In the genomic region with DNA sequence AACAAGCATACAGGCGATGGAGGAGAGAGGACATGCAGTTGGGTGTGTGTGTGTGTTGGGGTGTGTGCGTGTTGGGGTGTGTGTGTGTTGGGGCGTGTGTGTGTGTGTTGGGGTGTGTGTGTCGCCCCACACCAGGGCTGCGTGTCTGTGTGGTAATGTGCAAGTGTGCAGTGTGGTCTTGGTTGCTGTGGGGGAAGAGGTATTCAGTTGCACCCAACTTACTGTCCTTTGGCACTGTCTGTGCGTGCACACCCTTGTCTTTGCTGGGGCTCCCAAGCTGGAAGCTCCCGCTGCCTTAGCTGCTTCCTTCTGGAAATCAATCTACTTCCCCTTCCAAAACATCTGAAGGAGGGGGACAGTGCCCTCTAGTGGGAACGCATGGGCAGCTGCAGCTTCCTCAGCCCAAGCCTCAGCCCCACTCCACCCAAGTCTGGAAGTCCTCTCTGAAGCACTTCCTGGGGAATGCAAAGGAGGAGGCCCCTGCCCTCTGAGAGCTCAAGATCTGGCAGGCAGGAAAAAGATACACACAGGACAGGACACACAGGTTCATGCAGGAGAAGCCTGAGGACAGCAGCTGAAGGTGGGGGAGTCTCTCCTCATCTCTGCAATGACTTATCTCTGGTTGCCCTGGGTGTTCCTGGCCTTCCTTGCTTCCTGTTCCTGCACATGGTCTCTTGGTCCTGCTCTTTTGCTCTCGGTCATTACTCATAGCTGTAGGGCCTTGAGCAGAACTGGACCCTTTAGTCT, we compare ENCODE assay signal across 8 cellular contexts. TPM values are rescaled to one million over a fixed set of nuclear protein-coding genes. Genes with fewer than 3 reads are reported as not detected.
DNase-seq lines count a peak whose midpoint lies in the region; ATAC-seq and TF ChIP-seq lines count a peak whose summit lies in the region.

No MANE protein-coding gene starts in this region.

- intact Hi-C loops in activated T-helper 1 cell treated with anti-CD3 and anti-CD28 coated beads, Interleukin-12 subunit alpha, Interleukin-12 subunit beta, Interleukin-2, Interleukin-4 antibody, amounts not matched to agents 30 ng/mL and 10 ng/mL and 1 ng/mL, durations not matched to agents 14 hours and 24 hours and 36 hours (cut with micrococcal nuclease): loop anchor here (1.0 to 2.0 kb wide), 3 partner anchors 14 to 103 kb away; a partner anchor contains a TSS

- DNase-seq in DMS114 treated with DMSO at 0.1 percent for 48 hours (lab: John Stamatoyannopoulos, UW; ENCODE audit: unreplicated experiment) (peak; percentile 81), KG1 (lab: John Stamatoyannopoulos, UW) (peak; percentile 23), Peyer's patch (peak; percentile 55 to 87 (median 76)), foreskin keratinocyte (peak in 1 of 2 donors; percentile 58), omental fat pad (ENCODE audit: low spot score) (no peak), tibial nerve (ENCODE audit: low spot score in 2 of 2) (peak; percentile 67 to 78)
- DNase-seq in activated T-helper 1 cell treated with anti-CD3 and anti-CD28 coated beads, Interleukin-12 subunit alpha, Interleukin-12 subunit beta, Interleukin-2, Interleukin-4 antibody, amounts not matched to agents 30 ng/mL and 10 ng/mL and 1 ng/mL, durations not matched to agents 14 hours and 24 hours and 36 hours (ENCODE audit: low spot score): peak; percentile 60

- H3K27me3 ChIP-seq in Peyer's patch (no peaks in the 10 kb centered on the region), foreskin keratinocyte (no peaks in the 10 kb centered on the region), tibial nerve (no peaks in the 10 kb centered on the region)

- H3K9me3 ChIP-seq in Peyer's patch (no peaks in the 10 kb centered on the region), tibial nerve (no peaks in the 10 kb centered on the region)

- no peak overlapping the region for H3K4me3 Mint-ChIP-seq in activated T-helper 1 cell treated with anti-CD3 and anti-CD28 coated beads, Interleukin-12 subunit alpha, Interleukin-12 subunit beta, Interleukin-2, Interleukin-4 antibody, amounts not matched to agents 30 ng/mL and 10 ng/mL and 1 ng/mL, durations not matched to agents 14 hours and 24 hours and 36 hours

- ATAC-seq in foreskin keratinocyte (peak; percentile 62), omental fat pad (ENCODE audit: low FRiP score) (peak; percentile 69), GM19463 (IDR thresholded peaks at IDR 0.05; ENCODE audit: unreplicated experiment) (no peak)

- peaks cover 4% of the 10 kb centered on the region for H3K27me3 Mint-ChIP-seq in activated T-helper 1 cell treated with anti-CD3 and anti-CD28 coated beads, Interleukin-12 subunit alpha, Interleukin-12 subunit beta, Interleukin-2, Interleukin-4 antibody, amounts not matched to agents 30 ng/mL and 10 ng/mL and 1 ng/mL, durations not matched to agents 14 hours and 24 hours and 36 hours (ENCODE audit: insufficient read depth)

- H3K4me1 ChIP-seq in Peyer's patch (peaks cover 0 to 13% (median 0%) of the 10 kb centered on the region in 4 donors), foreskin keratinocyte (no peaks in the 10 kb centered on the region), tibial nerve (peaks cover 0 to 13% (median 0%) of the 10 kb centered on the region in 4 donors)

- peaks cover 16% of the 10 kb centered on the region for H3K4me1 Mint-ChIP-seq in activated T-helper 1 cell treated with anti-CD3 and anti-CD28 coated beads, Interleukin-12 subunit alpha, Interleukin-12 subunit beta, Interleukin-2, Interleukin-4 antibody, amounts not matched to agents 30 ng/mL and 10 ng/mL and 1 ng/mL, durations not matched to agents 14 hours and 24 hours and 36 hours (ENCODE audit: low read depth)

- H3K36me3 ChIP-seq in Peyer's patch: no peaks in the 10 kb centered on the region
- H3K36me3 ChIP-seq in tibial nerve: no peaks in the 10 kb centered on the region

- H3K4me3 ChIP-seq in Peyer's patch (no peak overlapping the region), tibial nerve (no peak overlapping the region)

- H3K9me3 Mint-ChIP-seq in activated T-helper 1 cell treated with anti-CD3 and anti-CD28 coated beads, Interleukin-12 subunit alpha, Interleukin-12 subunit beta, Interleukin-2, Interleukin-4 antibody, amounts not matched to agents 30 ng/mL and 10 ng/mL and 1 ng/mL, durations not matched to agents 14 hours and 24 hours and 36 hours: no peaks in the 10 kb centered on the region

- peak; percentile 76 to 97 (median 89) for TF ChIP-seq CTCF in Peyer's patch (IDR thresholded peaks at IDR 0.05)
- peak; percentile 95 for TF ChIP-seq CTCF in foreskin keratinocyte (conservative IDR thresholded peaks at IDR 0.05)
- TF ChIP-seq CTCF in omental fat pad (IDR thresholded peaks at IDR 0.05): peak in 2 of 3 donors; percentile 64 to 87
- peak; percentile 87 to 92 (median 90) for TF ChIP-seq CTCF in tibial nerve (IDR thresholded peaks at IDR 0.05)

- H3K27ac Mint-ChIP-seq in activated T-helper 1 cell treated with anti-CD3 and anti-CD28 coated beads, Interleukin-12 subunit alpha, Interleukin-12 subunit beta, Interleukin-2, Interleukin-4 antibody, amounts not matched to agents 30 ng/mL and 10 ng/mL and 1 ng/mL, durations not matched to agents 14 hours and 24 hours and 36 hours: no peak overlapping the region

- TF ChIP-seq EP300 in tibial nerve (IDR thresholded peaks at IDR 0.05): peak in 1 of 2 donors; percentile 23

- TF ChIP-seq POLR2A in Peyer's patch (IDR thresholded peaks at IDR 0.05): no peak
- no peak for TF ChIP-seq POLR2A in tibial nerve (IDR thresholded peaks at IDR 0.05)

- H3K27ac ChIP-seq in Peyer's patch: no peak overlapping the region
- H3K27ac ChIP-seq in foreskin keratinocyte: no peak overlapping the region
- H3K27ac ChIP-seq in tibial nerve: no peak overlapping the region

- H3K36me3 Mint-ChIP-seq in activated T-helper 1 cell treated with anti-CD3 and anti-CD28 coated beads, Interleukin-12 subunit alpha, Interleukin-12 subunit beta, Interleukin-2, Interleukin-4 antibody, amounts not matched to agents 30 ng/mL and 10 ng/mL and 1 ng/mL, durations not matched to agents 14 hours and 24 hours and 36 hours (ENCODE audit: low read depth): no peaks in the 10 kb centered on the region

- 41 to 43% methylated on average over 9 of the region's 9 CpGs for WGBS in tibial nerve, 2 donors

RNA-seq across cellular contexts. Expression of a gene that starts 13.1 kb away (rescaled TPM):
- 1 to 10 TPM in 2 of 4 donors, under 1 TPM in 1, not detected in 1; 0.70 to 5.7 (median 1.5) TPM for total RNA-seq in Peyer's patch
- 10.2 and 11.2 TPM in 2 replicates for total RNA-seq in activated T-helper 1 cell treated with anti-CD3 and anti-CD28 coated beads, Interleukin-12 subunit alpha, Interleukin-12 subunit beta, Interleukin-2, Interleukin-4 antibody, amounts not matched to agents 30 ng/mL and 10 ng/mL and 1 ng/mL, durations not matched to agents 14 hours and 24 hours and 36 hours
- total RNA-seq in foreskin keratinocyte: 3.3 and 4.3 TPM in 2 replicates
- 4.3 and 5.6 TPM in 2 replicates for polyA plus RNA-seq in foreskin keratinocyte
- 1 to 10 TPM in 3 of 4 donors, under 1 TPM in 1; 0.69 to 3.8 (median 1.4) TPM for total RNA-seq in omental fat pad
- total RNA-seq in tibial nerve: 1 to 10 TPM in 3 of 4 donors, not detected in 1; 1.8 to 4.2 (median 2.9) TPM

RNA-seq across cellular contexts. Expression of a gene that starts 14.7 kb away (rescaled TPM):
- 100 to 1,000 TPM in 2 of 4 donors, 10 to 100 TPM in 2; 76.5 to 126 (median 95.1) TPM for total RNA-seq in Peyer's patch
- 74.6 and 75.3 TPM in 2 replicates for total RNA-seq in activated T-helper 1 cell treated with anti-CD3 and anti-CD28 coated beads, Interleukin-12 subunit alpha, Interleukin-12 subunit beta, Interleukin-2, Interleukin-4 antibody, amounts not matched to agents 30 ng/mL and 10 ng/mL and 1 ng/mL, durations not matched to agents 14 hours and 24 hours and 36 hours
- 99.8 and 102 TPM in 2 replicates for total RNA-seq in foreskin keratinocyte
- polyA plus RNA-seq in foreskin keratinocyte: 53.4 and 59.7 TPM in 2 replicates
- 10 to 100 TPM; 47.7 to 80.8 (median 57.3) TPM for total RNA-seq in omental fat pad
- total RNA-seq in tibial nerve: 10 to 100 TPM; 45.9 to 97.2 (median 65.3) TPM

RNA-seq across cellular contexts. Expression of a gene that starts 33.3 kb away (rescaled TPM):
- total RNA-seq in Peyer's patch (100 to 1,000 TPM in 3 of 4 donors, 10 to 100 TPM in 1; 41.3 to 409 (median 291) TPM), foreskin keratinocyte (0.11 and 0.14 TPM in 2 replicates), omental fat pad (1,000 to 10,000 TPM in 3 of 4 donors, 100 to 1,000 TPM in 1; 689 to 2,989 (median 2,080) TPM), tibial nerve (100 to 1,000 TPM; 188 to 829 (median 253) TPM)
- total RNA-seq in activated T-helper 1 cell treated with anti-CD3 and anti-CD28 coated beads, Interleukin-12 subunit alpha, Interleukin-12 subunit beta, Interleukin-2, Interleukin-4 antibody, amounts not matched to agents 30 ng/mL and 10 ng/mL and 1 ng/mL, durations not matched to agents 14 hours and 24 hours and 36 hours: 0.29 and 0.88 TPM in 2 replicates
- 0.09 and 0.17 TPM in 2 replicates for polyA plus RNA-seq in foreskin keratinocyte

RNA-seq across cellular contexts. Expression of a gene that starts 41.5 kb away (rescaled TPM):
- 100 to 1,000 TPM in 1 of 4 donors, 10 to 100 TPM in 3; 75.3 to 115 (median 86.4) TPM for total RNA-seq in Peyer's patch
- 44.3 and 45.6 TPM in 2 replicates for total RNA-seq in activated T-helper 1 cell treated with anti-CD3 and anti-CD28 coated beads, Interleukin-12 subunit alpha, Interleukin-12 subunit beta, Interleukin-2, Interleukin-4 antibody, amounts not matched to agents 30 ng/mL and 10 ng/mL and 1 ng/mL, durations not matched to agents 14 hours and 24 hours and 36 hours
- total RNA-seq in foreskin keratinocyte: 42.7 and 44.0 TPM in 2 replicates
- polyA plus RNA-seq in foreskin keratinocyte: 60.8 and 61.5 TPM in 2 replicates
- 100 to 1,000 TPM in 1 of 4 donors, 10 to 100 TPM in 3; 67.3 to 125 (median 88.1) TPM for total RNA-seq in omental fat pad
- total RNA-seq in tibial nerve: 10 to 100 TPM; 35.8 to 91.5 (median 55.2) TPM

RNA-seq across cellular contexts. Expression of a gene that starts 45.2 kb away (rescaled TPM):
- total RNA-seq in Peyer's patch (10 to 100 TPM in 1 of 4 donors, 1 to 10 TPM in 3; 5.1 to 29.7 (median 8.5) TPM), foreskin keratinocyte (80.6 and 101 TPM in 2 replicates), omental fat pad (10 to 100 TPM in 2 of 4 donors, 1 to 10 TPM in 2; 5.2 to 15.3 (median 8.5) TPM), tibial nerve (10 to 100 TPM in 2 of 4 donors, 1 to 10 TPM in 2; 6.3 to 15.1 (median 10.5) TPM)
- 68.1 and 71.2 TPM in 2 replicates for total RNA-seq in activated T-helper 1 cell treated with anti-CD3 and anti-CD28 coated beads, Interleukin-12 subunit alpha, Interleukin-12 subunit beta, Interleukin-2, Interleukin-4 antibody, amounts not matched to agents 30 ng/mL and 10 ng/mL and 1 ng/mL, durations not matched to agents 14 hours and 24 hours and 36 hours
- 34.3 and 48.4 TPM in 2 replicates for polyA plus RNA-seq in foreskin keratinocyte

Comparison
In these comparisons a context has a peak if more than half of its experiments do, and no peak if none do; other contexts are left out.
1. RNA of a gene that starts 33.3 kb away (total RNA-seq): 689 to 2,989 TPM in omental fat pad, 41.3 to 409 TPM in Peyer's patch and 188 to 829 TPM in tibial nerve; 0.29 to 0.88 TPM in activated T-helper 1 cell treated with anti-CD3 and anti-CD28 coated beads, Interleukin-12 subunit alpha, Interleukin-12 subunit beta, Interleukin-2, Interleukin-4 antibody, amounts not matched to agents 30 ng/mL and 10 ng/mL and 1 ng/mL, durations not matched to agents 14 hours and 24 hours and 36 hours and 0.11 to 0.14 TPM in foreskin keratinocyte; every median in the first group is over 10 times any median in the second.
2. Peak in every context shown above with its lines, with median percentiles within 50 percentile points of each other: CTCF ChIP-seq.